Comparison of ENCODE assay signal across 9 cellular contexts in genomic region chr5:110738503-110738811, GRCh38. TPM values are rescaled to one million over a fixed set of nuclear protein-coding genes. Genes with fewer than 3 reads are reported as not detected.
DNase-seq lines count a peak whose midpoint lies in the region; ATAC-seq, FAIRE-seq and TF ChIP-seq lines count a peak whose summit lies in the region.
"Had no signal": no experiment of that assay in that cellular context is flagged by ENCODE, and none has a peak within 500 bp of the region (broad histone marks: within the 10 kb centered on the region; RNA-seq: fewer than 3 reads in every experiment).

No MANE protein-coding gene starts in this region.

- ATAC-seq in GM19468 (IDR thresholded peaks at IDR 0.05; ENCODE audit: extremely low read depth, unreplicated experiment) (peak; percentile 48), HG03460 (IDR thresholded peaks at IDR 0.05; ENCODE audit: unreplicated experiment) (peak; percentile 54)

- intact Hi-C loops in kidney (cut with DNase I) = no loop called here

- no peaks in the 10 kb centered on the region for H3K9me2 ChIP-seq in DOHH2 (replicated peaks; ENCODE audit: control insufficient read depth, low read length)

- no peak for TF ChIP-seq POLR2A in suprapubic skin (IDR thresholded peaks at IDR 0.05)

- DNase-seq in astrocyte (ENCODE audit: low read depth) = no peak
- DNase-seq in kidney = no peak
- peak in 1 of 2 donors; percentile 79 for DNase-seq in suprapubic skin (ENCODE audit: low spot score in 2 of 2)
- DNase-seq in SKM-1 (lab: John Stamatoyannopoulos, UW; ENCODE audit: unreplicated experiment) = no peak
- no peak for DNase-seq in NCI-H1105 (lab: John Stamatoyannopoulos, UW)

- H3K4me1 Mint-ChIP-seq in astrocyte (ENCODE audit: low read depth, unreplicated experiment) = peaks cover 10% of the 10 kb centered on the region

- FAIRE-seq in astrocyte (lab: Jason Lieb, UNC) (no peak), kidney (lab: Jason Lieb, UNC) (no peak)
- FAIRE-seq: TTC549 had no signal

- H4K20me1 ChIP-seq in DOHH2 (ENCODE audit: control insufficient read depth, insufficient read depth, low read depth, low read length) (peaks cover 6% of the 10 kb centered on the region; the same call in 1 of the 2 replicates), astrocyte (ENCODE audit: insufficient read depth, low read length) (no peaks in the 10 kb centered on the region)

- H3K36me3 ChIP-seq in DOHH2 (ENCODE audit: control insufficient read depth, low read length) (peaks cover 19% of the 10 kb centered on the region), astrocyte (ENCODE audit: insufficient read depth, low read length) (no peaks in the 10 kb centered on the region), kidney (ENCODE audit: control insufficient read depth in 1 of 2, insufficient read depth in 2 of 2, low read length in 2 of 2) (no peaks in the 10 kb centered on the region), suprapubic skin (no peaks in the 10 kb centered on the region)

- peak overlapping the region; percentile 95 for H3K27ac Mint-ChIP-seq in astrocyte (ENCODE audit: unreplicated experiment)

- no peaks in the 10 kb centered on the region for H3K27me3 ChIP-seq in DOHH2 (ENCODE audit: control insufficient read depth, low read length)
- no peaks in the 10 kb centered on the region for H3K27me3 ChIP-seq in astrocyte (ENCODE audit: insufficient read depth, low read length)
- H3K27me3 ChIP-seq in suprapubic skin = no peaks in the 10 kb centered on the region

- H3K4me3 ChIP-seq in DOHH2 (ENCODE audit: low read length) = peak overlapping the region; percentile 83
- peak overlapping the region; percentile 93 for H3K4me3 ChIP-seq in astrocyte (ENCODE audit: insufficient read depth, low read depth, low read length)
- peak overlapping the region; percentile 92 to 97 for H3K4me3 ChIP-seq in kidney (ENCODE audit: low read length in 2 of 2)
- peak overlapping the region; percentile 85 for H3K4me3 ChIP-seq in suprapubic skin

- 2% methylated on average over 14 of the region's 14 CpGs for WGBS in suprapubic skin

- H3K36me3 Mint-ChIP-seq in astrocyte (ENCODE audit: low read depth, unreplicated experiment) = no peaks in the 10 kb centered on the region

- H3K4me1 ChIP-seq in DOHH2 (ENCODE audit: control insufficient read depth, low read length) (peaks cover 32% of the 10 kb centered on the region), astrocyte (ENCODE audit: insufficient read depth, low read length) (peaks cover 6% of the 10 kb centered on the region), kidney (ENCODE audit: control insufficient read depth in 1 of 2, insufficient read depth in 1 of 2, low read depth in 1 of 2, low read length in 2 of 2) (no peaks in the 10 kb centered on the region), suprapubic skin (peaks cover 25% of the 10 kb centered on the region)

- peak overlapping the region; percentile 97 for H3K4me3 Mint-ChIP-seq in astrocyte (ENCODE audit: unreplicated experiment)

- H3K4me2 ChIP-seq in DOHH2 (ENCODE audit: low read length) (peak overlapping the region; percentile 91), astrocyte (ENCODE audit: low read length) (peak overlapping the region; percentile 94)

- H3K9ac ChIP-seq in astrocyte (ENCODE audit: low read length) (peak overlapping the region; percentile 85), kidney (ENCODE audit: low read length in 2 of 2) (peak overlapping the region; percentile 72 to 74)

- H3K9me3 Mint-ChIP-seq in astrocyte (ENCODE audit: unreplicated experiment) = no peaks in the 10 kb centered on the region

- H3K79me2 ChIP-seq in DOHH2 (ENCODE audit: control insufficient read depth, low read length) (peaks cover 44% of the 10 kb centered on the region), astrocyte (ENCODE audit: insufficient read depth, low read length) (peaks cover 43% of the 10 kb centered on the region)

- peak overlapping the region; percentile 97 for H2AFZ ChIP-seq in astrocyte (ENCODE audit: low read depth, low read length)

- H3K9me3 ChIP-seq in DOHH2 (ENCODE audit: control insufficient read depth, insufficient read depth, low read length) = no peaks in the 10 kb centered on the region
- H3K9me3 ChIP-seq in astrocyte (ENCODE audit: insufficient read depth, low read depth, low read length) = no peaks in the 10 kb centered on the region
- no peaks in the 10 kb centered on the region for H3K9me3 ChIP-seq in kidney (ENCODE audit: control insufficient read depth in 1 of 2, low read length in 2 of 2)
- no peaks in the 10 kb centered on the region for H3K9me3 ChIP-seq in suprapubic skin

- H3K27ac ChIP-seq in DOHH2 (ENCODE audit: low read depth, low read length) (0 out of 2 replicates have a peak overlapping the region, but pooled peaks have one; percentile 18), astrocyte (ENCODE audit: low read depth, low read length) (peak overlapping the region; percentile 76), kidney (ENCODE audit: low read depth in 2 of 2, low read length in 2 of 2) (peak overlapping the region; percentile 58 to 78), suprapubic skin (peak overlapping the region; percentile 89)

- H3K27me3 Mint-ChIP-seq in astrocyte (ENCODE audit: low read depth, unreplicated experiment) = peaks cover 4% of the 10 kb centered on the region

- H3F3A ChIP-seq in DOHH2 (ENCODE audit: control insufficient read depth, insufficient read depth) = no peaks in the 10 kb centered on the region

- no peak for TF ChIP-seq EP300 in suprapubic skin (IDR thresholded peaks at IDR 0.05)

- no peak for TF ChIP-seq CTCF in DOHH2 (IDR thresholded peaks at IDR 0.05; ENCODE audit: low read depth, low read length, poor library complexity, severe bottlenecking)
- TF ChIP-seq CTCF in astrocyte (IDR thresholded peaks at IDR 0.05; ENCODE audit: insufficient read depth, low read depth, low read length) = no peak
- no peak for TF ChIP-seq CTCF in kidney (IDR thresholded peaks at IDR 0.05; ENCODE audit: borderline replicate concordance, extremely low read depth, insufficient read depth)
- no peak for TF ChIP-seq CTCF in suprapubic skin (IDR thresholded peaks at IDR 0.05)

RNA-seq across cellular contexts. Expression of gene SLC25A46, which starts 0.3 kb away (rescaled TPM):
- total RNA-seq in astrocyte (39.1 and 39.2 TPM in 2 replicates), kidney (39.4 TPM), suprapubic skin (10 to 100 TPM; 27.8 to 46.4 (median 45.4) TPM)
- 20.3 TPM for polyA plus RNA-seq in kidney (ENCODE audit: insufficient read depth, low read depth, low replicate concordance)

RNA-seq across cellular contexts. Expression of gene TMEM232, which starts 12.0 kb away (rescaled TPM):
- 1.4 and 1.7 TPM in 2 replicates for total RNA-seq in astrocyte
- total RNA-seq in kidney = 11.3 TPM
- 4.8 TPM for polyA plus RNA-seq in kidney (ENCODE audit: insufficient read depth, low read depth, low replicate concordance)
- total RNA-seq in suprapubic skin = 1 to 10 TPM in 1 of 4 donors, under 1 TPM in 3; 0.76 to 1.9 (median 0.98) TPM

Comparison
In these comparisons a context has a peak if more than half of its experiments do, and no peak if none do; other contexts are left out.
1. H3K27ac ChIP-seq: peak in every context shown above with its lines; median percentile 89 in suprapubic skin; 76 in astrocyte; 68 in kidney; 18 in DOHH2.